8 cellular contexts compared by ENCODE assay signal in the genomic region with DNA sequence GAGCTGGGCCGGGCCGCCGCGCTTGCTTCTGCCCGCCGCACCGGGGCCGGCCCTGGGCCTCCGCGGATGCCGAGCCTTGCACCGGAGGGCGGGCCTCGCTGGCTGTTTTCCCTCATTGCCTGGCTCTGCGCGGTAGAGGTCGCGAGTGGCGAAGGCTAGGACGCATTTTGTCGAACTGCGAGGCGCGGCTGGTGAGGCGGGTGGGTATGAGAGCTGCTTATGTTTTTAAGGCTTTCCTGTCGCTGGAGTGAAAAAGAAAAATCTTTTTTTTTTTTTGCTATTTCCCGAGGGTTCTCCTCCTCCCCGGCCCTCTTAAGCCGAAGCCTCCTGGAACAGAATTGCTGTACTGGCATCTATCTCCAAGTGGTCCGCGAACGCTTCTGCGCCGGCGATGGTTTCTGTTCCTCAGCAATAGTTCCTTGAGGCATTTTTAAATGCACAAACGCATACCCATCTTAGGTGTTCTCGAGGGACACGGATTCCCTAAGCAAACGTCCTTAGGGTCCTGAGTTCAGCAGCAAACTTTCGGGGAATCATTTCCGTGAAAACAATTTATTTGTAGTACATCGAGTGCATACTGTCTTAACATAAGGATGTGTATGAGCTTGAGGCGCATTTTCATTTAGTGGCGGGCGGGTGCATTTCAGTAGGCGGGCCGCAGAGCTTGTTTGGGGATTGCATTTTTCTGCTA. TPM values are rescaled to one million over a fixed set of nuclear protein-coding genes. Genes with fewer than 3 reads are reported as not detected.
DNase-seq lines count a peak whose midpoint lies in the region; ATAC-seq and TF ChIP-seq lines count a peak whose summit lies in the region.

No MANE protein-coding gene starts in this region.

- H3K9ac ChIP-seq in rectal smooth muscle tissue (ENCODE audit: low read length): peak overlapping the region; percentile 61

- H3K27ac ChIP-seq in angular gyrus (ENCODE audit: low read depth, low read length): peak overlapping the region; percentile 59
- peak overlapping the region; percentile 86 for H3K27ac ChIP-seq in right cardiac atrium (ENCODE audit: low read length)
- H3K27ac ChIP-seq in rectal smooth muscle tissue (ENCODE audit: low read depth, low read length): peak overlapping the region; percentile 48
- H3K27ac ChIP-seq in aorta (ENCODE audit: low read depth in 1 of 2, low read length in 2 of 2): peak overlapping the region; percentile 76 to 84

- H3K9me3 ChIP-seq in right cardiac atrium (ENCODE audit: control insufficient read depth, low read length) (no peaks in the 10 kb centered on the region), aorta (ENCODE audit: control insufficient read depth, low read length) (no peaks in the 10 kb centered on the region)

- H3K4me1 ChIP-seq in right cardiac atrium (ENCODE audit: control insufficient read depth, insufficient read depth, low read length) (peaks cover 4% of the 10 kb centered on the region), rectal smooth muscle tissue (ENCODE audit: control insufficient read depth, insufficient read depth, low read length) (peaks cover 13% of the 10 kb centered on the region), aorta (ENCODE audit: control insufficient read depth in 1 of 2, insufficient read depth in 2 of 2, low read length in 2 of 2) (peaks cover 0 to 4% of the 10 kb centered on the region in 2 donors)

- ATAC-seq in right cardiac atrium: peak; percentile 22 to 74
- ATAC-seq in aorta (ENCODE audit: low FRiP score): peak; percentile 38

- H3K27me3 ChIP-seq in H7 (ENCODE audit: control insufficient read depth, insufficient read depth, low read length) (no peaks in the 10 kb centered on the region), right cardiac atrium (ENCODE audit: control insufficient read depth, insufficient read depth) (no peaks in the 10 kb centered on the region), rectal smooth muscle tissue (ENCODE audit: control insufficient read depth, insufficient read depth, low read length) (no peaks in the 10 kb centered on the region), aorta (ENCODE audit: control insufficient read depth in 1 of 2, insufficient read depth in 2 of 2, low read length in 1 of 2) (no peaks in the 10 kb centered on the region)

- WGBS in right cardiac atrium: under 1% methylated on average over 47 of the region's 47 CpGs
- WGBS in aorta, 2 donors: 0% methylated on average over 47 of the region's 47 CpGs

- DNase-seq in GM04504 (ENCODE audit: low read depth) (peak; percentile 21), H7 (peak; percentile 36), SW480 (ENCODE audit: low spot score) (peak; percentile 66), right cardiac atrium (peak; percentile 76 to 88 (median 86)), aorta (peak; percentile 71 to 88)

- H3K36me3 ChIP-seq in H7 (replicated peaks; ENCODE audit: control insufficient read depth, insufficient read depth, low read length) (peaks cover 18% of the 10 kb centered on the region), rectal smooth muscle tissue (ENCODE audit: control insufficient read depth, insufficient read depth, low read length) (peaks cover 5% of the 10 kb centered on the region), aorta (ENCODE audit: control insufficient read depth in 1 of 2, insufficient read depth in 2 of 2, low read length in 1 of 2) (no peaks in the 10 kb centered on the region)

- H3K4me3 ChIP-seq in H7 (ENCODE audit: insufficient read depth, low read depth, low read length) (peak overlapping the region; percentile 69), right cardiac atrium (ENCODE audit: low read length) (peak overlapping the region; percentile 95), rectal smooth muscle tissue (ENCODE audit: low read length) (peak overlapping the region; percentile 65), aorta (ENCODE audit: low read length in 2 of 2) (peak overlapping the region; percentile 73 to 86)

- TF ChIP-seq CTCF in LNCAP (IDR thresholded peaks at IDR 0.05): peak; percentile 49

- intact Hi-C loops in right cardiac atrium (cut with DNase I) (no loop called here), aorta (cut with DNase I) (loop anchor here (2.0 to 10.0 kb wide), 4 partner anchors 225 to 303 kb away; a partner anchor contains a TSS)

RNA-seq across cellular contexts. Expression of a gene that starts 0.6 kb away (rescaled TPM):
- 51.8 and 69.6 TPM in 2 replicates for total RNA-seq in H7 (2014; rRNA removed; shearing (Covaris generic))
- total RNA-seq in right cardiac atrium (10 to 100 TPM; 16.8 to 22.4 (median 19.4) TPM), aorta (10 to 100 TPM; 49.4 to 65.2 TPM)
- polyA plus RNA-seq in right cardiac atrium (19.4 TPM), aorta (10 to 100 TPM; 29.9 to 36.2 TPM)

Comparison
In these comparisons a context has a peak if more than half of its experiments do, and no peak if none do; other contexts are left out.
1. Peak in every context shown above with its lines: DNase-seq, ATAC-seq, H3K4me3 ChIP-seq and H3K27ac ChIP-seq.
2. DNase-seq: peak in every context shown above with its lines; median percentile 86 in right cardiac atrium; 80 in aorta; 66 in SW480; 36 in H7; 21 in GM04504.
3. intact Hi-C loops: an anchor here in aorta (2.0 to 10.0 kb wide); none called in right cardiac atrium.